ENCODE assay signal across 1 cellular context in the genomic region with DNA sequence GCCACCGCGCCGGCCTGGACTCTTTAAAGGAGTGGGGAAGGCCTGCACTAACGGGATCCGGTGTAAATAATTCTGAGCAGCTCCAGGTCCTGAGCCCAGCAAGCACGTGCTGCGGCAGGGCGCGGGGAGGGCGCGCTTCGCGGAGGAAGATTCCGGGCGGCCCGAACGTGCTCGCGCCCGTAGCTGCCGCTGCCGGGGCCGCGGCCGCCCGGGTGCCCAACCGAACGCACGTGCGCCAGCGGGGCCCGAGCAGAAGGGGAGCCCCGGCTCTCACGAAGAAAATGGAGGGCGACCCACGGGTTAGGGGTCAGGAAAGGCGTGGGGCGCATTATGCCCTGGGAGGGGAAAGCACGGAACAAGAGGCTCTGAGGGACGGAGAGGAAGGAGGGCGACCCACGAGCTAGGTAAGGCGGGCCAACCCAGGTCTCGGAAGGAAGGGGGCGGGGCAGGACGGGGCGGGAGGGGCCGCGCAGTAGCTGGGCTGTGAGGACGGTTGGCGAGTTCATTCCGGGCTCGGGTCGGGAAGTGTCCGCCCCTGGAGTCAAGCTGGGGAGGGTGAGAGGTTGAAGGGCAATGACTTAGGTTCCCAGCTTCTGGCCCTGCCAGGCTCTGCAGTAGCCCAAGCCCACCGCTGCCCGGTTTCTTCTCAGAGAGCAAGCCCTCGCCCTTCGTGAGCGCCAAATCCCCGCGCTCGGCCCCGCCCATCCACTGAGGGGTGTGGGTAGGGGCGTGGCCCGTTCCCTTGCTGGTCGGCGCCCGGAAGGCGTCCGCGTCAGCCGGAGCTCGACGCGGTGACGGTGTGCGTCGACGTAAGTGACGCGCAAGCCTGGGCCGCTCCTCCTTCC.
TF ChIP-seq lines count a peak whose summit lies in the region.

A gene with protein sequence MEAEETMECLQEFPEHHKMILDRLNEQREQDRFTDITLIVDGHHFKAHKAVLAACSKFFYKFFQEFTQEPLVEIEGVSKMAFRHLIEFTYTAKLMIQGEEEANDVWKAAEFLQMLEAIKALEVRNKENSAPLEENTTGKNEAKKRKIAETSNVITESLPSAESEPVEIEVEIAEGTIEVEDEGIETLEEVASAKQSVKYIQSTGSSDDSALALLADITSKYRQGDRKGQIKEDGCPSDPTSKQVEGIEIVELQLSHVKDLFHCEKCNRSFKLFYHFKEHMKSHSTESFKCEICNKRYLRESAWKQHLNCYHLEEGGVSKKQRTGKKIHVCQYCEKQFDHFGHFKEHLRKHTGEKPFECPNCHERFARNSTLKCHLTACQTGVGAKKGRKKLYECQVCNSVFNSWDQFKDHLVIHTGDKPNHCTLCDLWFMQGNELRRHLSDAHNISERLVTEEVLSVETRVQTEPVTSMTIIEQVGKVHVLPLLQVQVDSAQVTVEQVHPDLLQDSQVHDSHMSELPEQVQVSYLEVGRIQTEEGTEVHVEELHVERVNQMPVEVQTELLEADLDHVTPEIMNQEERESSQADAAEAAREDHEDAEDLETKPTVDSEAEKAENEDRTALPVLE (plus strand): TSS at position 195 of the 845 bp plus-strand sequence. CDS start 1,140 bp downstream, outside the sequence.

TF ChIP-seq in H1, 55 proteins besides CTCF, POLR2A, EP300 and RAD21:
- TF ChIP-seq POU5F1 (IDR thresholded peaks at IDR 0.05; ENCODE audit: low read depth, low read length): no peak
- TF ChIP-seq BRCA1 (IDR thresholded peaks at IDR 0.05; ENCODE audit: low read depth, low read length): no peak
- no peak for TF ChIP-seq CBX5 (IDR thresholded peaks at IDR 0.05; ENCODE audit: low read depth, low read length)
- TF ChIP-seq KDM5A (IDR thresholded peaks at IDR 0.05; ENCODE audit: low read length): no peak
- TF ChIP-seq RBBP5 (IDR thresholded peaks at IDR 0.05; ENCODE audit: borderline replicate concordance, low read depth, low read length): peak; percentile 36
- TF ChIP-seq JUND (IDR thresholded peaks at IDR 0.05; ENCODE audit: low read length): 0 out of 2 replicates have a peak, but pooled peaks have one; percentile 8
- no peak for TF ChIP-seq RNF2 (IDR thresholded peaks at IDR 0.05; ENCODE audit: borderline replicate concordance, low read depth, low read length, missing control alignments, poor library complexity, severe bottlenecking)
- peak; percentile 32; the same call in 1 of the 2 replicates for TF ChIP-seq TEAD4 (IDR thresholded peaks at IDR 0.05; ENCODE audit: low read depth, low read length)
- TF ChIP-seq BCL11A (IDR thresholded peaks at IDR 0.05; ENCODE audit: low read depth in 2 of 2, low read length in 2 of 2): no peak
- TF ChIP-seq TAF7 (optimal IDR thresholded peaks at IDR 0.05; ENCODE audit: borderline replicate concordance, low read depth, low read length): peak; percentile 37
- TF ChIP-seq HDAC2 (IDR thresholded peaks at IDR 0.05; ENCODE audit: borderline replicate concordance in 1 of 2, low read depth in 2 of 2, low read length in 2 of 2): 0 out of 4 replicates have a peak, but pooled peaks of 1 of the 2 experiments have one; percentile 57
- peak; percentile 69 for TF ChIP-seq KDM4A (IDR thresholded peaks at IDR 0.05; ENCODE audit: low read depth, low read length, severe bottlenecking)
- TF ChIP-seq TBP (IDR thresholded peaks at IDR 0.05; ENCODE audit: low read depth, low read length): peak; percentile 52; the same call in 1 of the 2 replicates
- peak; percentile 39 for TF ChIP-seq BACH1 (IDR thresholded peaks at IDR 0.05; ENCODE audit: low read length)
- TF ChIP-seq PHF8 (conservative IDR thresholded peaks at IDR 0.05; ENCODE audit: low read depth, low read length): peak; percentile 80
- no peak for TF ChIP-seq NRF1 (IDR thresholded peaks at IDR 0.05; ENCODE audit: low read depth, low read length)
- TF ChIP-seq, protein P1, sequence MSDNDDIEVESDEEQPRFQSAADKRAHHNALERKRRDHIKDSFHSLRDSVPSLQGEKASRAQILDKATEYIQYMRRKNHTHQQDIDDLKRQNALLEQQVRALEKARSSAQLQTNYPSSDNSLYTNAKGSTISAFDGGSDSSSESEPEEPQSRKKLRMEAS (IDR thresholded peaks at IDR 0.05): peak; percentile 99
- peak; percentile 69; the same call in 1 of the 2 replicates for TF ChIP-seq KDM1A (IDR thresholded peaks at IDR 0.05; ENCODE audit: borderline replicate concordance, low read length)
- TF ChIP-seq, protein P2, sequence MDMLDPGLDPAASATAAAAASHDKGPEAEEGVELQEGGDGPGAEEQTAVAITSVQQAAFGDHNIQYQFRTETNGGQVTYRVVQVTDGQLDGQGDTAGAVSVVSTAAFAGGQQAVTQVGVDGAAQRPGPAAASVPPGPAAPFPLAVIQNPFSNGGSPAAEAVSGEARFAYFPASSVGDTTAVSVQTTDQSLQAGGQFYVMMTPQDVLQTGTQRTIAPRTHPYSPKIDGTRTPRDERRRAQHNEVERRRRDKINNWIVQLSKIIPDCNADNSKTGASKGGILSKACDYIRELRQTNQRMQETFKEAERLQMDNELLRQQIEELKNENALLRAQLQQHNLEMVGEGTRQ (IDR thresholded peaks at IDR 0.05; ENCODE audit: low read length): peak; percentile 59
- no peak for TF ChIP-seq SIX5 (IDR thresholded peaks at IDR 0.05; ENCODE audit: low read depth, low read length)
- peak; percentile 98 for TF ChIP-seq CREB1 (IDR thresholded peaks at IDR 0.05)
- TF ChIP-seq YY1 (IDR thresholded peaks at IDR 0.05; ENCODE audit: low read depth, low read length): no peak
- TF ChIP-seq ASH2L (IDR thresholded peaks at IDR 0.05; ENCODE audit: low read length): peak; percentile 41
- TF ChIP-seq TAF1 (IDR thresholded peaks at IDR 0.05; ENCODE audit: low read depth, low read length): peak; percentile 77
- TF ChIP-seq GTF2F1 (IDR thresholded peaks at IDR 0.05; ENCODE audit: borderline replicate concordance, low read depth, low read length): 0 out of 2 replicates have a peak, but pooled peaks have one; percentile 42
- TF ChIP-seq POLR2AphosphoS5 (IDR thresholded peaks at IDR 0.05; ENCODE audit: low read depth, low read length): peak; percentile 71
- TF ChIP-seq, protein P3, sequence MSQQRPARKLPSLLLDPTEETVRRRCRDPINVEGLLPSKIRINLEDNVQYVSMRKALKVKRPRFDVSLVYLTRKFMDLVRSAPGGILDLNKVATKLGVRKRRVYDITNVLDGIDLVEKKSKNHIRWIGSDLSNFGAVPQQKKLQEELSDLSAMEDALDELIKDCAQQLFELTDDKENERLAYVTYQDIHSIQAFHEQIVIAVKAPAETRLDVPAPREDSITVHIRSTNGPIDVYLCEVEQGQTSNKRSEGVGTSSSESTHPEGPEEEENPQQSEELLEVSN (IDR thresholded peaks at IDR 0.05): peak; percentile 95
- peak; percentile 26; the same call in 1 of the 2 replicates for TF ChIP-seq SRF (IDR thresholded peaks at IDR 0.05; ENCODE audit: low read depth, low read length)
- peak in 1 of 2 experiments; percentile 26; a peak in 1 of 4 replicates for TF ChIP-seq SIN3A (conservative IDR thresholded peaks at IDR 0.05 in 1 of 2, IDR thresholded peaks at IDR 0.05 in 1 of 2; ENCODE audit: low read depth in 1 of 2, low read length in 2 of 2)
